2 cellular contexts compared by ENCODE assay signal in genomic region chr1:81550753-81551152, GRCh38.
TF ChIP-seq lines count a peak whose summit lies in the region.

No MANE protein-coding gene starts in this region.

TF ChIP-seq in HCT116, 20 proteins besides CTCF, POLR2A, EP300 and RAD21:
- TF ChIP-seq ZNF274 (IDR thresholded peaks at IDR 0.05; ENCODE audit: low read depth, low read length) (no peak), JUND (IDR thresholded peaks at IDR 0.05) (peak; percentile 24; the same call in 1 of the 2 replicates), FOSL1 (IDR thresholded peaks at IDR 0.05; ENCODE audit: low read depth) (peak; percentile 11; the same call in 1 of the 2 replicates), SP1 (IDR thresholded peaks at IDR 0.05; ENCODE audit: low read depth) (peak; percentile 41), EGR1 (IDR thresholded peaks at IDR 0.05; ENCODE audit: low read depth) (no peak), YY1 (IDR thresholded peaks at IDR 0.05; ENCODE audit: extremely low read depth, insufficient replicate concordance, low read depth, low read length) (no peak)

TF ChIP-seq in GM12878, 131 proteins besides CTCF, POLR2A, EP300 and RAD21:
- no peak for TF ChIP-seq ZBTB11 (CRISPR knock-in tag; IDR thresholded peaks at IDR 0.05)
- TF ChIP-seq ATF7 (IDR thresholded peaks at IDR 0.05; ENCODE audit: low read depth) = peak; percentile 26; the same call in 1 of the 2 replicates
TF ChIP-seq in GM12878: peak in this region for 1.
